ENCODE assay signal across 8 cellular contexts in genomic region chr5:179858241-179858585, GRCh38. TPM values are rescaled to one million over a fixed set of nuclear protein-coding genes. Genes with fewer than 3 reads are reported as not detected.
A peak's percentile ranks its signal among the peaks of the same experiment; 100 is the strongest.
DNase-seq lines count a peak whose midpoint lies in the region; ATAC-seq and TF ChIP-seq lines count a peak whose summit lies in the region.

No MANE protein-coding gene starts in this region.

- H3K4me3 Mint-ChIP-seq in Caco-2 (ENCODE audit: unreplicated experiment) (peak overlapping the region; percentile 84), T-helper 17 cell (peak overlapping the region; percentile 96)

- BruUV-seq in Caco-2 (replicated peaks; lab: Mats Ljungman, UMichigan), result TSS peak; percentile 41

- H3K36me3 Mint-ChIP-seq in Caco-2 (ENCODE audit: insufficient read depth, unreplicated experiment), result peaks cover 23% of the 10 kb centered on the region
- peaks cover 3% of the 10 kb centered on the region for H3K36me3 Mint-ChIP-seq in T-helper 17 cell (ENCODE audit: low read depth)

- peak in 1 of 2 experiments; percentile 55 for DNase-seq in Caco-2
- peak; percentile 34 to 36 (median 34) for DNase-seq in T-helper 17 cell
- DNase-seq in cardiac fibroblast (ENCODE audit: low read depth in 2 of 2), result peak in 1 of 2 donors; percentile 10
- DNase-seq in left lobe of liver (ENCODE audit: low spot score), result no peak
- peak; percentile 10 to 33 for DNase-seq in stimulated activated CD8-positive, alpha-beta memory T cell treated with anti-CD3 and anti-CD28 coated beads, Interleukin-4, amount 100 ng/mL, for 4 hours (ENCODE audit: low read depth in 2 of 2, low spot score in 1 of 2)
- no peak for DNase-seq in NCI-H1694 (lab: John Stamatoyannopoulos, UW)

- ATAC-seq in GM19438 (IDR thresholded peaks at IDR 0.05; ENCODE audit: low read depth, unreplicated experiment) (peak; percentile 46), HG03460 (IDR thresholded peaks at IDR 0.05; ENCODE audit: unreplicated experiment) (peak; percentile 53), T-helper 17 cell (peak; percentile 71), left lobe of liver (peak; percentile 71)

- H3K4me3 ChIP-seq in Caco-2 (ENCODE audit: low read depth, low read length) (peak overlapping the region; percentile 100), cardiac fibroblast (replicated peaks in 1 of 2; ENCODE audit: low read depth in 2 of 2, low read length in 2 of 2) (peak overlapping the region; percentile 92 to 96)

- H3K9me3 ChIP-seq in Caco-2, result no peaks in the 10 kb centered on the region
- no peaks in the 10 kb centered on the region for H3K9me3 ChIP-seq in T-helper 17 cell (ENCODE audit: control insufficient read depth, low read length, poor library complexity, severe bottlenecking)

- H3K27ac Mint-ChIP-seq in Caco-2 (ENCODE audit: unreplicated experiment) (peak overlapping the region; percentile 87), T-helper 17 cell (peak overlapping the region; percentile 86)

- H3K27me3 Mint-ChIP-seq in Caco-2 (ENCODE audit: insufficient read depth, unreplicated experiment) (no peaks in the 10 kb centered on the region), T-helper 17 cell (no peaks in the 10 kb centered on the region)

- H3K36me3 ChIP-seq in Caco-2 (ENCODE audit: control insufficient read depth, insufficient read depth, low read length), result peaks cover 5% of the 10 kb centered on the region

- CTCF ChIA-PET in Caco-2 (lab: Charles Lee), result interaction anchor here (0.8 kb wide), 1 partner anchor 20 kb away, joined by 3 read pairs; no protein-coding TSS in a partner anchor

- H3K9me3 Mint-ChIP-seq in Caco-2 (ENCODE audit: unreplicated experiment), result no peaks in the 10 kb centered on the region

- H3K27me3 ChIP-seq in Caco-2 (replicated peaks; ENCODE audit: control insufficient read depth, insufficient read depth, low read length), result no peaks in the 10 kb centered on the region

- intact Hi-C loops in Caco-2 (cut with micrococcal nuclease; ENCODE audit: unreplicated experiment), result loop anchor here (2.0 to 5.0 kb wide), 2 partner anchors 39 to 49 kb away; partner anchors contain the start of gene TBC1D9B

- POLR2A ChIA-PET in Caco-2 (lab: Charles Lee), result interaction anchor here (0.6 to 0.7 kb wide), 2 partner anchors 156 to 234 kb away, joined by 3 read pairs; no protein-coding TSS in a partner anchor

- H3K4me1 ChIP-seq in Caco-2, result no peaks in the 10 kb centered on the region

- TF ChIP-seq CTCF in Caco-2 (IDR thresholded peaks at IDR 0.05; ENCODE audit: insufficient read depth in 1 of 2, low read depth in 1 of 2, low read length in 1 of 2, severe bottlenecking in 1 of 2, unreplicated experiment in 1 of 2), result no peak
- TF ChIP-seq CTCF in cardiac fibroblast (IDR thresholded peaks at IDR 0.05; ENCODE audit: low read depth, low read length), result no peak

- H3K4me1 Mint-ChIP-seq in Caco-2 (ENCODE audit: low read depth, unreplicated experiment) (no peaks in the 10 kb centered on the region), T-helper 17 cell (peaks cover 10% of the 10 kb centered on the region)

RNA-seq across cellular contexts. Expression of gene MRNIP, which starts 0.4 kb away (rescaled TPM):
- 37.8 and 43.0 TPM in 2 replicates for total RNA-seq in Caco-2 (2022)
- total RNA-seq in T-helper 17 cell, result 10 to 100 TPM; 32.5 to 36.8 TPM
- 12.8 TPM for total RNA-seq in left lobe of liver

RNA-seq across cellular contexts. Expression of gene SQSTM1, which starts 37.5 kb away (rescaled TPM):
- total RNA-seq in Caco-2 (2022), result 250 and 259 TPM in 2 replicates
- 100 to 1,000 TPM; 446 to 548 TPM for total RNA-seq in T-helper 17 cell
- total RNA-seq in left lobe of liver, result 361 TPM

RNA-seq across cellular contexts. Expression of gene TBC1D9B, which starts 49.5 kb away (rescaled TPM):
- total RNA-seq in Caco-2 (2022), result 106 and 107 TPM in 2 replicates
- 10 to 100 TPM; 61.6 to 74.1 TPM for total RNA-seq in T-helper 17 cell
- 107 TPM for total RNA-seq in left lobe of liver

RNA-seq across cellular contexts. Expression of gene MGAT4B, which starts 51.5 kb away (rescaled TPM):
- total RNA-seq in Caco-2 (2022), result 215 and 217 TPM in 2 replicates
- total RNA-seq in T-helper 17 cell, result 100 to 1,000 TPM; 137 to 168 TPM
- 192 TPM for total RNA-seq in left lobe of liver

Comparison
In these comparisons a context has a peak if more than half of its experiments do, and no peak if none do; other contexts are left out.
1. DNase-seq: peak in T-helper 17 cell (3 of 3) and stimulated activated CD8-positive, alpha-beta memory T cell treated with anti-CD3 and anti-CD28 coated beads, Interleukin-4, amount 100 ng/mL, for 4 hours (2 of 2); none in left lobe of liver (single experiment) and NCI-H1694 (single experiment).
2. Peak in every context shown above with its lines, with median percentiles within 50 percentile points of each other: ATAC-seq.